29 cellular contexts compared by ENCODE assay signal in genomic region chr7:116836911-116837310, GRCh38. TPM values are rescaled to one million over a fixed set of nuclear protein-coding genes. Genes with fewer than 3 reads are reported as not detected.
DNase-seq lines count a peak whose midpoint lies in the region; ATAC-seq, FAIRE-seq and TF ChIP-seq lines count a peak whose summit lies in the region.
"Had no signal": no experiment of that assay in that cellular context is flagged by ENCODE, and none has a peak within 500 bp of the region (broad histone marks: within the 10 kb centered on the region; RNA-seq: fewer than 3 reads in every experiment).

No MANE protein-coding gene starts in this region.

- no peaks in the 10 kb centered on the region for H3K36me3 ChIP-seq in K562 (ENCODE audit: control insufficient read depth, insufficient read depth, low read length)
- H3K36me3 ChIP-seq in kidney epithelial cell (ENCODE audit: control insufficient read depth, insufficient read depth, low read length): no peaks in the 10 kb centered on the region
- H3K36me3 ChIP-seq in GM23248 (ENCODE audit: low read depth): no peaks in the 10 kb centered on the region
- no peaks in the 10 kb centered on the region for H3K36me3 ChIP-seq in transverse colon
- H3K36me3 ChIP-seq: esophagus muscularis mucosa, ovary, suprapubic skin, upper lobe of right lung had no signal

- peaks cover 27% of the 10 kb centered on the region for H3K4me1 ChIP-seq in A549
- peaks cover 0 to 5% of the 10 kb centered on the region in 2 experiments; a peak in 1 of 5 replicates for H3K4me1 ChIP-seq in K562 (replicated peaks in 1 of 2; ENCODE audit: control insufficient read depth in 2 of 2, insufficient read depth in 2 of 2, low read length in 2 of 2)
- H3K4me1 ChIP-seq in GM23248 (ENCODE audit: insufficient read depth): peaks cover 10% of the 10 kb centered on the region; the same call in 1 of the 2 replicates
- peaks cover 0 to 8% (median 2%) of the 10 kb centered on the region in 4 donors for H3K4me1 ChIP-seq in transverse colon
- H3K4me1 ChIP-seq: suprapubic skin, upper lobe of right lung had no signal

- H3K27me3 ChIP-seq in K562 (ENCODE audit: control insufficient read depth in 2 of 2, insufficient read depth in 2 of 2, low read length in 2 of 2) (peaks cover 27 to 33% of the 10 kb centered on the region in 2 experiments), kidney epithelial cell (ENCODE audit: control insufficient read depth, insufficient read depth, low read length) (no peaks in the 10 kb centered on the region), GM23248 (replicated peaks; ENCODE audit: insufficient read depth) (no peaks in the 10 kb centered on the region), transverse colon (no peaks in the 10 kb centered on the region)
- H3K27me3 ChIP-seq: esophagus muscularis mucosa, ovary, suprapubic skin, upper lobe of right lung had no signal

- no peak for TF ChIP-seq EP300 in A549 (IDR thresholded peaks at IDR 0.05)
- no peak for TF ChIP-seq EP300 in K562 (IDR thresholded peaks at IDR 0.05; ENCODE audit: low read length)
- no peak for TF ChIP-seq EP300 in transverse colon (IDR thresholded peaks at IDR 0.05; ENCODE audit: low read depth)

- 65% methylated on average over 4 of the region's 4 CpGs for WGBS in A549 (ENCODE audit: missing lambda C conversion rate)
- WGBS in K562 (ENCODE audit: insufficient coverage, low coverage, missing lambda C conversion rate): 3% methylated on average over 4 of the region's 4 CpGs
- 83 to 87% methylated on average over 4 of the region's 4 CpGs for WGBS in GM23248 (ENCODE audit: low coverage in 1 of 2, low lambda C conversion rate in 2 of 2, missing lambda C conversion rate in 2 of 2), 2 experiments
- WGBS in transverse colon (ENCODE audit: low coverage in 1 of 2), 2 donors: 77 to 80% methylated on average over 4 of the region's 4 CpGs

- no peak for TF ChIP-seq RAD21 in A549 (conservative IDR thresholded peaks at IDR 0.05 in 1 of 2, IDR thresholded peaks at IDR 0.05 in 1 of 2)
- no peak for TF ChIP-seq RAD21 in K562 (CRISPR knock-in tag; conservative IDR thresholded peaks at IDR 0.05 in 1 of 2, IDR thresholded peaks at IDR 0.05 in 1 of 2)

- BruUV-seq in K562 (replicated peaks; lab: Mats Ljungman, UMichigan): no TSS peak

- H3K4me3 ChIP-seq in A549 (no peak overlapping the region), K562 (no peak overlapping the region), kidney epithelial cell (ENCODE audit: low read depth, low read length) (no peak overlapping the region), GM23248 (no peak overlapping the region), transverse colon (no peak overlapping the region)
- H3K4me3 ChIP-seq: esophagus muscularis mucosa, ovary, suprapubic skin, upper lobe of right lung had no signal

- H3K27ac ChIP-seq in A549: peak overlapping the region in 1 of 2 experiments; percentile 26; a peak in 1 of 6 replicates
- no peak overlapping the region for H3K27ac ChIP-seq in K562 (ENCODE audit: extremely low read depth, low read depth, low read length)
- no peak overlapping the region for H3K27ac ChIP-seq in GM23248
- H3K27ac ChIP-seq in transverse colon: no peak overlapping the region
- H3K27ac ChIP-seq: esophagus muscularis mucosa, HL-60, ovary, suprapubic skin, upper lobe of right lung had no signal

- H2AFZ ChIP-seq in K562 (ENCODE audit: low read depth, low read length) (no peak overlapping the region), GM23248 (no peak overlapping the region)

- no peaks in the 10 kb centered on the region for H4K20me1 ChIP-seq in K562 (replicated peaks; ENCODE audit: control insufficient read depth, insufficient read depth, low read length)
- no peaks in the 10 kb centered on the region for H4K20me1 ChIP-seq in GM23248 (ENCODE audit: insufficient read depth)

- H3F3A ChIP-seq in GM23248 (ENCODE audit: insufficient read depth): no peaks in the 10 kb centered on the region

- H3K9me2 ChIP-seq in GM23248 (ENCODE audit: insufficient read depth): no peaks in the 10 kb centered on the region

- no peak for TF ChIP-seq POLR2A in A549 (IDR thresholded peaks at IDR 0.05; ENCODE audit: low read length)
- no peak for TF ChIP-seq POLR2A in K562 (conservative IDR thresholded peaks at IDR 0.05)
- no peak for TF ChIP-seq POLR2A in transverse colon (IDR thresholded peaks at IDR 0.05)

- FAIRE-seq in A549 (lab: Jason Lieb, UNC): no peak
- FAIRE-seq in K562 (lab: Jason Lieb, UNC): no peak
- FAIRE-seq: GM12891, HepG2 had no signal

- POLR2A ChIA-PET in A549 (lab: Yijun Ruan, JAX): no interaction called here
- POLR2A ChIA-PET in K562 (lab: Yijun Ruan, JAX): interaction anchor here (1.1 to 2.5 kb wide), 2 partner anchors 18 to 33 kb away, joined by 4 to 12 read pairs; no protein-coding TSS in a partner anchor

- DNase-seq in A549 (ENCODE audit: low read depth in 1 of 2, low spot score in 1 of 2) (peak; percentile 25 to 29), HT1080 (ENCODE audit: low read depth) (peak; percentile 67), K562 (ENCODE audit: extremely low read depth in 1 of 4, low spot score in 3 of 4) (no peak), kidney epithelial cell (ENCODE audit: low read depth) (peak; percentile 9), GM23248 (no peak), transverse colon (no peak), KBM-7 (no peak)
- DNase-seq in activated naive CD4-positive, alpha-beta T cell treated with Interleukin-2 at 50 U/mL for 16 hours: no peak
- DNase-seq: activated B cell treated with CpG ODN at 0.5 μM for 24 hours; activated gamma-delta T cell; activated naive CD8-positive, alpha-beta T cell treated with anti-CD3 and anti-CD28 coated beads, Interleukin-2, amount 10 ng/mL, durations not matched to agents 7 days and 5 days; activated T-cell treated with anti-CD3 and anti-CD28 coated beads, Interleukin-2, amount 50 U/mL, for 24 hours; AML-193; aorta; CD4-positive, CD25-positive, alpha-beta regulatory T cell; effector memory CD8-positive, alpha-beta T cell; foreskin fibroblast; NCI-H146; NCI-H510A; ovary; retina; RPMI8226; stimulated activated naive CD4-positive, alpha-beta T cell; upper lobe of right lung had no signal

- in situ Hi-C loops in K562 (cut with MboI): no loop called here
- in situ Hi-C loops in GM23248 (cut with MboI): no loop called here
- in situ Hi-C loops in transverse colon (cut with MboI; ENCODE audit: low pct_ligation_motif_present in 1 of 4, low pct_unique_long_range_greater_than_20kb in 1 of 4, low sequenced_read_pairs in 3 of 4): no loop called here
- in situ Hi-C loops in KBM-7 (cut with MboI; ENCODE audit: low pct_unique_long_range_greater_than_20kb, low sequenced_read_pairs): no loop called here

- no peaks in the 10 kb centered on the region for H3K9me1 ChIP-seq in K562 (ENCODE audit: control insufficient read depth, insufficient read depth, low read length)

- intact Hi-C loops in K562 (cut with micrococcal nuclease) (no loop called here), transverse colon (cut with DNase I; ENCODE audit: low total_unique reads) (no loop called here)

- H3K4me2 ChIP-seq in A549 (peak overlapping the region; percentile 31), K562 (ENCODE audit: insufficient read depth, low read length) (no peak overlapping the region), GM23248 (ENCODE audit: unreplicated experiment) (no peak overlapping the region)

- H3K9me3 ChIP-seq in A549 (no peaks in the 10 kb centered on the region), K562 (replicated peaks; ENCODE audit: control insufficient read depth, insufficient read depth, low read depth, low read length) (no peaks in the 10 kb centered on the region), GM23248 (ENCODE audit: low read depth) (no peaks in the 10 kb centered on the region), transverse colon (no peaks in the 10 kb centered on the region)
- H3K9me3 ChIP-seq: esophagus muscularis mucosa, ovary, suprapubic skin, upper lobe of right lung had no signal

- H3K79me2 ChIP-seq in K562 (ENCODE audit: control insufficient read depth, insufficient read depth, low read length) (no peaks in the 10 kb centered on the region), GM23248 (ENCODE audit: insufficient read depth) (no peaks in the 10 kb centered on the region)

- TF ChIP-seq CTCF in A549 (IDR thresholded peaks at IDR 0.05): no peak
- no peak for TF ChIP-seq CTCF in K562 (IDR thresholded peaks at IDR 0.05 in 2 of 3, conservative IDR thresholded peaks at IDR 0.05 in 1 of 3; ENCODE audit: insufficient read depth in 2 of 3, low read depth in 1 of 3, low read length in 3 of 3)
- no peak for TF ChIP-seq CTCF in kidney epithelial cell (IDR thresholded peaks at IDR 0.05; ENCODE audit: insufficient read depth, low read length, poor library complexity, severe bottlenecking)
- no peak for TF ChIP-seq CTCF in transverse colon (IDR thresholded peaks at IDR 0.05)

- no peak overlapping the region for H3K9ac ChIP-seq in K562 (ENCODE audit: insufficient read depth in 1 of 2, low read depth in 2 of 2, low read length in 2 of 2)
- H3K9ac ChIP-seq in GM23248: no peak overlapping the region

- CTCF ChIA-PET in A549 (lab: Yijun Ruan, JAX) (interaction anchor here (0.9 to 1.9 kb wide), 2 partner anchors 11 to 24 kb away, joined by 3 to 5 read pairs; no protein-coding TSS in a partner anchor), K562 (lab: Yijun Ruan, JAX; ENCODE audit: low intra/inter-chr PET ratio) (no interaction called here)

- ATAC-seq in A549 (peak in 1 of 2 experiments; percentile 35; a peak in 2 of 6 replicates), K562 (no peak)
- ATAC-seq: effector memory CD8-positive, alpha-beta T cell; HepG2; upper lobe of right lung had no signal

RNA-seq across cellular contexts. Expression of gene CAPZA2, which starts 25.5 kb away (rescaled TPM):
- polyA plus RNA-seq in A549 (2011; rRNA removed) (144 and 213 TPM in 2 replicates), A549 (2017; fragmentation: RNase III; extraction: RNeasy Plus Mini Kit Qiagen cat#74134 plus additional on column Dnase treatment) (144 to 151 TPM (median 151 TPM) in 3 replicates), K562 (2011; rRNA removed) (103 and 186 TPM in 2 replicates), K562 (2014; fragmentation: Illumina TruSeq; extraction: Trizol) (149 and 156 TPM in 2 replicates), K562 (2014; fragmentation: Nextera tagmentation; extraction: Ambion mirVana) (100 to 1,000 TPM; 352 to 524 TPM), K562 (2014; rRNA removed) (93.3 and 121 TPM in 2 replicates), GM23248 (2016; fragmentation: Nextera tagmentation; extraction: Ambion mirVana) (301 and 323 TPM in 2 replicates)
- 29.9 and 30.0 TPM in 2 replicates for polyA plus RNA-seq in A549 (2012; cell fraction: cytosol; rRNA removed)
- polyA plus RNA-seq in A549 (2012; cell fraction: nucleus; rRNA removed): 7.2 and 11.9 TPM in 2 replicates
- polyA minus RNA-seq in A549 (2011; rRNA and poly(A)+ RNA removed): 34.0 and 38.8 TPM in 2 replicates
- 103 and 109 TPM in 2 replicates for total RNA-seq in HT1080 (2014; rRNA removed; shearing (Covaris generic))
- 82.4 and 83.2 TPM in 2 replicates for polyA plus RNA-seq in HT1080 (2015; cell fraction: cytosol; rRNA removed)
- 54.5 and 56.0 TPM in 2 replicates for polyA plus RNA-seq in HT1080 (2015; cell fraction: nucleus; rRNA removed)
- 58.2 and 174 TPM in 2 replicates for total RNA-seq in K562 (2011; cell fraction: chromatin; rRNA removed; ENCODE audit: low replicate concordance)
- total RNA-seq in K562 (2011; cell fraction: nucleolus; rRNA removed): 23.0 and 40.7 TPM in 2 replicates
- total RNA-seq in K562 (2011; cell fraction: nucleoplasm; rRNA removed): 108 and 223 TPM in 2 replicates
- total RNA-seq in K562 (2014; rRNA removed) (61.4 and 67.0 TPM in 2 replicates), K562 (2014; rRNA removed; fragmentation: Illumina TruSeq; extraction: Trizol) (181 and 229 TPM in 2 replicates), K562 (2015; rRNA removed; fragmentation: Illumina TruSeq; extraction: Trizol) (136 and 157 TPM in 2 replicates), K562 (2021) (176 and 192 TPM in 2 replicates), kidney epithelial cell (69.8 and 75.7 TPM in 2 replicates), transverse colon (100 to 1,000 TPM in 1 of 4 donors, 10 to 100 TPM in 3; 74.4 to 133 (median 88.5) TPM)
- 14.9 and 28.2 TPM in 2 replicates for polyA plus RNA-seq in K562 (2011; cell fraction: cytosol; rRNA removed)
- 25.5 and 44.4 TPM in 2 replicates for polyA plus RNA-seq in K562 (2011; cell fraction: nucleus; rRNA removed)
- polyA plus RNA-seq in K562 (2012): 85.9 and 97.2 TPM in 2 replicates
- polyA minus RNA-seq in K562 (2011; rRNA and poly(A)+ RNA removed): 174 and 178 TPM in 2 replicates
- polyA minus RNA-seq in K562 (2011; cell fraction: cytosol; rRNA and poly(A)+ RNA removed): 46.7 and 58.6 TPM in 2 replicates
- 55.1 and 81.4 TPM in 2 replicates for polyA minus RNA-seq in K562 (2011; cell fraction: nucleus; rRNA and poly(A)+ RNA removed)
- total RNA-seq in GM23248 (2014; rRNA removed; shearing (Covaris generic)): 170 and 201 TPM in 2 replicates

Comparison
In these comparisons a context has a peak if more than half of its experiments do, and no peak if none do; other contexts are left out.
1. DNase-seq: peak in A549 (2 of 2), HT1080 (single experiment) and kidney epithelial cell (single experiment); none in K562 (0 of 4), GM23248 (single experiment), transverse colon (single experiment), KBM-7 (single experiment) and activated naive CD4-positive, alpha-beta T cell treated with Interleukin-2 at 50 U/mL for 16 hours (single experiment).